ENCODE assay signal across 8 cellular contexts in the genomic region with DNA sequence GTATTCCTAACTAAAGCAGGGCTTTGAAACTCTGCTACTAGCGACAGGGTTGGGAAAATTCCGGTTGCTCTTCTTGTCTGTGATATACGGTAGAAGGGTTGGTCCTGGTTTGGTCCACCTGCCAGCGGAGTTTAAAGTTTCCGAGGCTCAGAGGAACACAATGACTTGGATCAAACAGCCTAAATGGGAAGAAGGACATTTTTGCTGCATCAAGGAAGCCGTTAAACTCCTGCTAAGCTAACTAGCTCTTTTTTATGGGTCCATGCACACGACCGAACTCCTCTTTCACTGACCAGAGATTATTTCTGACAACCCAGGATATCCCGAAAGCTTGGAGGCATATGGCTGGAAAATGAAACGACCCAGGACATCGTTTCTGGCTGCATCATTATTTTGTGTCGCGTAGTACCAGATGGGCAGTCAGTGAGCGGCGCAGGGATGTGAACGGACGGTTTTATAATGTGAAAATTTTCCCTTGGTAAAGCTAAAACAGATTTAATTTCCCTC. TPM values are rescaled to one million over a fixed set of nuclear protein-coding genes. Genes with fewer than 3 reads are reported as not detected.
DNase-seq lines count a peak whose midpoint lies in the region; ATAC-seq and TF ChIP-seq lines count a peak whose summit lies in the region.

A gene with protein sequence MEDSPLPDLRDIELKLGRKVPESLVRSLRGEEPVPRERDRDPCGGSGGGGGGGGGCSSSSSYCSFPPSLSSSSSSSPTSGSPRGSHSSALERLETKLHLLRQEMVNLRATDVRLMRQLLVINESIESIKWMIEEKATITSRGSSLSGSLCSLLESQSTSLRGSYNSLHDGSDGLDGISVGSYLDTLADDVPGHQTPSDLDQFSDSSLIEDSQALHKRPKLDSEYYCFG (plus strand): TSS at position 160 of the 507 bp plus-strand sequence. CDS start 696 bp downstream, outside the sequence.

- no peaks in the 10 kb centered on the region for H3K9me3 Mint-ChIP-seq in nephron
- peaks cover 8 to 22% of the 10 kb centered on the region in 2 donors for H3K9me3 Mint-ChIP-seq in effector memory CD8-positive, alpha-beta T cell

- in situ Hi-C loops in KBM-7 (cut with MboI; ENCODE audit: low pct_unique_long_range_greater_than_20kb, low sequenced_read_pairs), result no loop called here

- H3K27me3 Mint-ChIP-seq in nephron (ENCODE audit: low read depth), result no peaks in the 10 kb centered on the region
- peaks cover 8 to 20% of the 10 kb centered on the region in 2 donors for H3K27me3 Mint-ChIP-seq in effector memory CD8-positive, alpha-beta T cell

- TF ChIP-seq CTCF in fibroblast of villous mesenchyme (IDR thresholded peaks at IDR 0.05; ENCODE audit: insufficient read depth, low read depth, low read length) (no peak), nephron (IDR thresholded peaks at IDR 0.05; ENCODE audit: unreplicated experiment in 3 of 3) (no peak)

- H3K27ac Mint-ChIP-seq in nephron, result peak within 1 kb of the TSS; percentile 95 to 99 (median 97)
- no peak within 1 kb of the TSS for H3K27ac Mint-ChIP-seq in effector memory CD8-positive, alpha-beta T cell

- peak; percentile 23 for DNase-seq in COR-L47 (lab: John Stamatoyannopoulos, UW)
- peak; percentile 20 for DNase-seq in KBM-7
- DNase-seq in T1000 (lab: John Stamatoyannopoulos, UW), result peak; percentile 5
- peak; percentile 85 for DNase-seq in fibroblast of villous mesenchyme (ENCODE audit: low read depth)
- no peak for DNase-seq in effector memory CD8-positive, alpha-beta T cell

- H3K36me3 Mint-ChIP-seq in nephron (ENCODE audit: low read depth), result peaks cover 3% of the 10 kb centered on the region
- H3K36me3 Mint-ChIP-seq in effector memory CD8-positive, alpha-beta T cell (ENCODE audit: insufficient read depth), result no peaks in the 10 kb centered on the region

- H3K4me3 Mint-ChIP-seq in nephron, result peak within 1 kb of the TSS; percentile 94 to 98 (median 96)
- no peak within 1 kb of the TSS for H3K4me3 Mint-ChIP-seq in effector memory CD8-positive, alpha-beta T cell

- H3K4me1 Mint-ChIP-seq in nephron, result peaks cover 17% of the 10 kb centered on the region
- H3K4me1 Mint-ChIP-seq in effector memory CD8-positive, alpha-beta T cell (ENCODE audit: low read depth in 2 of 2), result peaks cover 0 to 1% of the 10 kb centered on the region in 2 donors

- no peak for ATAC-seq in effector memory CD8-positive, alpha-beta T cell (replicated peaks)
- ATAC-seq in HG03342 (IDR thresholded peaks at IDR 0.05; ENCODE audit: unreplicated experiment) (no peak), HG02759 (IDR thresholded peaks at IDR 0.05; ENCODE audit: unreplicated experiment) (no peak)

- H3K4me3 ChIP-seq in fibroblast of villous mesenchyme (ENCODE audit: low read depth, low read length), result peak within 1 kb of the TSS; percentile 92

RNA-seq across cellular contexts. Expression of the gene that starts here (rescaled TPM):
- 38.0 and 49.0 TPM in 2 replicates for total RNA-seq in fibroblast of villous mesenchyme

Comparison
In these comparisons a context has a peak if more than half of its experiments do, and no peak if none do; other contexts are left out.
1. DNase-seq: peak in COR-L47 (single experiment), KBM-7 (single experiment), T1000 (single experiment) and fibroblast of villous mesenchyme (single experiment); none in effector memory CD8-positive, alpha-beta T cell (0 of 3).
2. H3K27ac Mint-ChIP-seq: peak in nephron (3 of 3); none in effector memory CD8-positive, alpha-beta T cell (0 of 2).
3. H3K4me3 Mint-ChIP-seq: peak in nephron (3 of 3); none in effector memory CD8-positive, alpha-beta T cell (0 of 2).